In the genomic region with DNA sequence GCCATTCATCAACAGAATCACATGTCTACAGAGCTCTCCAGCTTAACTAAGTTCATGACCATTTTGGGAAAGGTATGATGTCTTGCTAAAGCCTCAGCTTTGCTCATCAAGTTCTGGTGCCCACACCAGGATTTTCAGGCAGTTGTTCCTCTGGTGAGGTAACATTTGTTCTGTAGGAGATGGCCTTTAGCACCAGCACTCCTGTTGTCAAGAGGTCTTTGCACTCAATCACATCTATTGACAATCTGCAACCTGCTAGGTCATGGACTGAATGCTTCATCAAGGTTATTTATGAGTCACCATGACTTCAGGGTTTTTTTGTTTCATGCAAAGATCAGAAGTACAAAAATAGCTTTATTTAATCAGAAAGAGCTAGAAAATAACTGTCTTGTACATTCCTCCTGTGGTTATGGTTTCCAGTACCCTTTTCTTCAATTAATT, we compare ENCODE assay signal across 13 cellular contexts. TPM values are rescaled to one million over a fixed set of nuclear protein-coding genes. Genes with fewer than 3 reads are reported as not detected.
DNase-seq lines count a peak whose midpoint lies in the region; ATAC-seq and TF ChIP-seq lines count a peak whose summit lies in the region.
"Had no signal": no experiment of that assay in that cellular context is flagged by ENCODE, and none has a peak within 500 bp of the region (broad histone marks: within the 10 kb centered on the region; RNA-seq: fewer than 3 reads in every experiment).

No MANE protein-coding gene starts in this region.

- H3K9me3 Mint-ChIP-seq in stimulated activated effector memory CD8-positive, alpha-beta T cell treated with anti-CD3 and anti-CD28 coated beads, Interleukin-12 subunit alpha, Interleukin-12 subunit beta, amount 100 ng/mL, for 72 hours: no peaks in the 10 kb centered on the region
- H3K9me3 Mint-ChIP-seq: activated T-helper 1 cell treated with anti-CD3 and anti-CD28 coated beads, Interleukin-12 subunit alpha, Interleukin-12 subunit beta, Interleukin-2, Interleukin-4 antibody, amounts not matched to agents 30 ng/mL and 10 ng/mL and 1 ng/mL, durations not matched to agents 14 hours and 24 hours and 36 hours; naive thymus-derived CD4-positive, alpha-beta T cell had no signal

- H3K27ac ChIP-seq in esophagus muscularis mucosa (replicated peaks in 1 of 4): no peak overlapping the region

- no peak overlapping the region for H3K4me3 Mint-ChIP-seq in stimulated activated effector memory CD8-positive, alpha-beta T cell treated with anti-CD3 and anti-CD28 coated beads, Interleukin-12 subunit alpha, Interleukin-12 subunit beta, amount 100 ng/mL, for 72 hours
- H3K4me3 Mint-ChIP-seq: activated T-helper 1 cell treated with anti-CD3 and anti-CD28 coated beads, Interleukin-12 subunit alpha, Interleukin-12 subunit beta, Interleukin-2, Interleukin-4 antibody, amounts not matched to agents 30 ng/mL and 10 ng/mL and 1 ng/mL, durations not matched to agents 14 hours and 24 hours and 36 hours; naive thymus-derived CD4-positive, alpha-beta T cell had no signal

- peak; percentile 36 for DNase-seq in RKO (ENCODE audit: low spot score)
- no peak for DNase-seq in stimulated activated effector memory CD8-positive, alpha-beta T cell treated with anti-CD3 and anti-CD28 coated beads, Interleukin-12 subunit alpha, Interleukin-12 subunit beta, amount 100 ng/mL, for 72 hours (ENCODE audit: low spot score in 2 of 2)
- no peak for DNase-seq in NK-92 treated with Interleukin-12 subunit alpha and Interleukin-12 subunit beta, amount 100 ng/mL, for 24 hours (lab: John Stamatoyannopoulos, UW)
- DNase-seq in esophagus muscularis mucosa (ENCODE audit: extremely low spot score): no peak
- no peak for DNase-seq in left ventricle myocardium superior
- DNase-seq: caudate nucleus; naive thymus-derived CD4-positive, alpha-beta T cell; NCI-H1930; OCI-M1 had no signal

- no peaks in the 10 kb centered on the region for H3K4me1 Mint-ChIP-seq in stimulated activated effector memory CD8-positive, alpha-beta T cell treated with anti-CD3 and anti-CD28 coated beads, Interleukin-12 subunit alpha, Interleukin-12 subunit beta, amount 100 ng/mL, for 72 hours
- H3K4me1 Mint-ChIP-seq: naive thymus-derived CD4-positive, alpha-beta T cell had no signal

- H3K4me1 ChIP-seq in esophagus muscularis mucosa: peaks cover 4 to 22% (median 20%) of the 10 kb centered on the region in 4 donors

- intact Hi-C loops in esophagus muscularis mucosa (cut with DNase I): loop anchor here (10.0 kb wide), 1 partner anchor 125 kb away; no protein-coding TSS in a partner anchor
- intact Hi-C loops in left ventricle myocardium superior (cut with micrococcal nuclease): loop anchor here (5.0 kb wide), 1 partner anchor 308 kb away; no protein-coding TSS in a partner anchor

- TF ChIP-seq EP300 in esophagus muscularis mucosa (IDR thresholded peaks at IDR 0.05): no peak

- no peak for TF ChIP-seq POLR2A in esophagus muscularis mucosa (IDR thresholded peaks at IDR 0.05; ENCODE audit: low read depth)

- ATAC-seq in GM18873 (IDR thresholded peaks at IDR 0.05; ENCODE audit: low FRiP score, unreplicated experiment): peak; percentile 54
- ATAC-seq in HG02852 (IDR thresholded peaks at IDR 0.05; ENCODE audit: unreplicated experiment): peak; percentile 65
- peak; percentile 47 for ATAC-seq in stimulated activated effector memory CD8-positive, alpha-beta T cell treated with anti-CD3 and anti-CD28 coated beads, Interleukin-12 subunit alpha, Interleukin-12 subunit beta, amount 100 ng/mL, for 72 hours
- no peak for ATAC-seq in left ventricle myocardium superior
- ATAC-seq: naive thymus-derived CD4-positive, alpha-beta T cell had no signal

- H3K9me3 ChIP-seq in esophagus muscularis mucosa: no peaks in the 10 kb centered on the region

- H3K27me3 ChIP-seq in esophagus muscularis mucosa: no peaks in the 10 kb centered on the region

- no peak overlapping the region for H3K27ac Mint-ChIP-seq in stimulated activated effector memory CD8-positive, alpha-beta T cell treated with anti-CD3 and anti-CD28 coated beads, Interleukin-12 subunit alpha, Interleukin-12 subunit beta, amount 100 ng/mL, for 72 hours
- H3K27ac Mint-ChIP-seq: activated T-helper 1 cell treated with anti-CD3 and anti-CD28 coated beads, Interleukin-12 subunit alpha, Interleukin-12 subunit beta, Interleukin-2, Interleukin-4 antibody, amounts not matched to agents 30 ng/mL and 10 ng/mL and 1 ng/mL, durations not matched to agents 14 hours and 24 hours and 36 hours; naive thymus-derived CD4-positive, alpha-beta T cell had no signal

- H3K36me3 Mint-ChIP-seq in stimulated activated effector memory CD8-positive, alpha-beta T cell treated with anti-CD3 and anti-CD28 coated beads, Interleukin-12 subunit alpha, Interleukin-12 subunit beta, amount 100 ng/mL, for 72 hours: no peaks in the 10 kb centered on the region
- H3K36me3 Mint-ChIP-seq: naive thymus-derived CD4-positive, alpha-beta T cell had no signal

- H3K36me3 ChIP-seq in esophagus muscularis mucosa: no peaks in the 10 kb centered on the region

- no peak for TF ChIP-seq CTCF in esophagus muscularis mucosa (IDR thresholded peaks at IDR 0.05)

- no peak overlapping the region for H3K4me3 ChIP-seq in esophagus muscularis mucosa

RNA-seq across cellular contexts. Expression of gene VIT, which starts 36.6 kb away (rescaled TPM):
- 10 to 100 TPM; 17.0 to 32.3 (median 28.7) TPM for total RNA-seq in esophagus muscularis mucosa
- 13.3 TPM for total RNA-seq in left ventricle myocardium superior
- total RNA-seq: activated T-helper 1 cell treated with anti-CD3 and anti-CD28 coated beads, Interleukin-12 subunit alpha, Interleukin-12 subunit beta, Interleukin-2, Interleukin-4 antibody, amounts not matched to agents 30 ng/mL and 10 ng/mL and 1 ng/mL, durations not matched to agents 14 hours and 24 hours and 36 hours; HT-29; naive thymus-derived CD4-positive, alpha-beta T cell had no signal
